In the genomic region with DNA sequence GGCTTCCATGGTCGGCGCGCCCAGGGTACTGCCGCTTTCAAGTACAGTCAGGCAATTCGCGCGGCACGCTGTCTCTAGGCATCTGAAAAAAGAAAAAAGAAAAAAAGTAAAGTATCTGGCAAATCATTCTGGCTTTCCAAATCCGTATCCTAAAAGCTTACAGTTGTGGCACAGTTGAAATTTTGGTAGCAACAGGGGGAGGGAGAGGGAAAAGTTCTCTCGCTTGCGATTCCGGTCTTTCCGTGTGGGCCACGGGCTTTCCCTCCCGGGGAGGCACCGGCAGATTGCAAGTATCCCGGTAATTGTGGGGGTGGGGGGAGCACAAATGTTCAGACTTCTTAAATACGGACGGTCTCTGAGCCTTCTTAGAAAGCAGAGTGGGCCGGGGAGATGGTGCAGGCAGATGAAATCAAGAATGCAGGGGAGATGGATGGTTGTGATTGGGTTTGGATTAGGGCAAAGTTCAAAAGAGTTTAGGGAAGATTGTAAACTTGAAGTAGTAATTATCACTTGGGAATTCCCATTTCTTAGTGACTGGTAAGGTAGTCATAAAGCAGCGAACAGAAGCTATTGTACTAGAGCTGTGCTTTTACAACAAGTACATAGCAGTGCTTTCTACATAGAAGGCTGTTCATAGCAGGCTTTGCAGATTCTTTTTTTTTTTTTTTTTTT, we compare ENCODE assay signal across 9 cellular contexts. TPM values are rescaled to one million over a fixed set of nuclear protein-coding genes. Genes with fewer than 3 reads are reported as not detected.
DNase-seq lines count a peak whose midpoint lies in the region; ATAC-seq and TF ChIP-seq lines count a peak whose summit lies in the region.
"Had no signal": no experiment of that assay in that cellular context is flagged by ENCODE, and none has a peak within 500 bp of the region (broad histone marks: within the 10 kb centered on the region; RNA-seq: fewer than 3 reads in every experiment).

No MANE protein-coding gene starts in this region.

- intact Hi-C loops in ovary (cut with DNase I) (loop anchor here (5.0 to 10.0 kb wide), 6 partner anchors 101 to 501 kb away; a partner anchor contains a TSS), sciatic nerve (cut with DNase I) (loop anchor here (5.0 kb wide), 1 partner anchor 529 kb away; no protein-coding TSS in a partner anchor)

- peaks cover 19% of the 10 kb centered on the region for H3K4me1 ChIP-seq in SJSA1 (replicated peaks)
- H3K4me1 ChIP-seq in ovary (ENCODE audit: insufficient read depth): peaks cover 2% of the 10 kb centered on the region

- DNase-seq in SJSA1 (ENCODE audit: low read depth in 1 of 2, low spot score in 2 of 2): peak in 1 of 2 experiments; percentile 31
- peak; percentile 23 to 55 for DNase-seq in erythroblast (lab: John Stamatoyannopoulos, UW)
- DNase-seq in ovary: peak in 3 of 5 donors; percentile 21 to 30 (median 29)
- no peak for DNase-seq in T1000 (lab: John Stamatoyannopoulos, UW)
- no peak for DNase-seq in hippocampal formation (lab: John Stamatoyannopoulos, UW)
- no peak for DNase-seq in sciatic nerve (ENCODE audit: low spot score)

- H3K27ac ChIP-seq in SJSA1 (no peak overlapping the region), ovary (peak overlapping the region in 1 of 2 donors; percentile 89)
- H3K27ac ChIP-seq: neutrophil had no signal

- H3K36me3 ChIP-seq in SJSA1 (peaks cover 21% of the 10 kb centered on the region), ovary (no peaks in the 10 kb centered on the region)
- H3K36me3 ChIP-seq: neutrophil had no signal

- 8 to 15% (median 11%) methylated on average over 21 of the region's 21 CpGs for WGBS in ovary, 3 donors

- H3K27me3 ChIP-seq in SJSA1 (replicated peaks): no peaks in the 10 kb centered on the region
- H3K27me3 ChIP-seq in ovary: no peaks in the 10 kb centered on the region

- no peaks in the 10 kb centered on the region for H3K9me3 ChIP-seq in SJSA1 (replicated peaks)
- H3K9me3 ChIP-seq in ovary: no peaks in the 10 kb centered on the region
- H3K9me3 ChIP-seq: neutrophil had no signal

- H3K4me3 ChIP-seq in GM08714 (ENCODE audit: low read length): peak overlapping the region; percentile 87; the same call in 1 of the 2 replicates
- H3K4me3 ChIP-seq in SJSA1: peak overlapping the region; percentile 73
- peak overlapping the region; percentile 91 for H3K4me3 ChIP-seq in ovary

- ATAC-seq in GM18520 (IDR thresholded peaks at IDR 0.05; ENCODE audit: unreplicated experiment): no peak
- no peak for ATAC-seq in sciatic nerve

- TF ChIP-seq EP300 in ovary (IDR thresholded peaks at IDR 0.05): no peak

- TF ChIP-seq CTCF in ovary (IDR thresholded peaks at IDR 0.05): no peak

- TF ChIP-seq POLR2A in erythroblast (IDR thresholded peaks at IDR 0.05; ENCODE audit: low read length) (no peak), ovary (IDR thresholded peaks at IDR 0.05) (no peak)

RNA-seq across cellular contexts. Expression of a gene that starts 1.2 kb away (rescaled TPM):
- 19.2 and 34.7 TPM in 2 replicates for total RNA-seq in SJSA1 (2014; rRNA removed; shearing (Covaris generic))
- total RNA-seq in ovary: 10 to 100 TPM; 10.0 to 67.9 (median 20.4) TPM
- polyA plus RNA-seq in ovary: 10 to 100 TPM; 21.5 to 41.5 TPM
- 18.5 TPM for total RNA-seq in sciatic nerve

Comparison
In these comparisons a context has a peak if more than half of its experiments do, and no peak if none do; other contexts are left out.
1. DNase-seq: peak in erythroblast (2 of 2) and ovary (3 of 5); none in T1000 (single experiment), hippocampal formation (0 of 2) and sciatic nerve (single experiment).
2. Peak in every context shown above with its lines, with median percentiles within 50 percentile points of each other: H3K4me3 ChIP-seq.